Comparison of ENCODE assay signal across 15 cellular contexts in genomic region chr10:67602268-67602950, GRCh38.
DNase-seq lines count a peak whose midpoint lies in the region; ATAC-seq, FAIRE-seq and TF ChIP-seq lines count a peak whose summit lies in the region.
"Had no signal": no experiment of that assay in that cellular context is flagged by ENCODE, and none has a peak within 500 bp of the region (broad histone marks: within the 10 kb centered on the region; RNA-seq: fewer than 3 reads in every experiment).

No MANE protein-coding gene starts in this region.

- H3K9ac ChIP-seq in GM23248 (no peak overlapping the region), kidney (ENCODE audit: low read length in 2 of 2) (no peak overlapping the region)

- peaks cover 23% of the 10 kb centered on the region for H3F3A ChIP-seq in GM23248 (ENCODE audit: insufficient read depth)

- H3K79me2 ChIP-seq in GM23248 (ENCODE audit: insufficient read depth), result no peaks in the 10 kb centered on the region

- H2AFZ ChIP-seq in GM23248, result no peak overlapping the region
- H2AFZ ChIP-seq: GM23338 had no signal

- ATAC-seq in RWPE2 (ENCODE audit: low read depth), result peak; percentile 63
- ATAC-seq: activated CD8-positive, alpha-beta T cell treated with anti-CD3 and anti-CD28 coated beads for 36 hours; GM23338 had no signal

- in situ Hi-C loops in GM23248 (cut with MboI), result no loop called here

- peak overlapping the region; percentile 60 for H3K4me2 ChIP-seq in GM23248 (ENCODE audit: unreplicated experiment)
- H3K4me2 ChIP-seq: GM23338 had no signal

- no peaks in the 10 kb centered on the region for H3K36me3 ChIP-seq in GM23248 (ENCODE audit: low read depth)
- no peaks in the 10 kb centered on the region for H3K36me3 ChIP-seq in RWPE2 (ENCODE audit: low read depth)
- no peaks in the 10 kb centered on the region for H3K36me3 ChIP-seq in kidney (ENCODE audit: control insufficient read depth in 1 of 2, insufficient read depth in 2 of 2, low read length in 2 of 2)
- H3K36me3 ChIP-seq: prostate gland had no signal

- no peak for FAIRE-seq in kidney (lab: Jason Lieb, UNC)

- peaks cover 45% of the 10 kb centered on the region for H3K4me1 ChIP-seq in GM23248 (ENCODE audit: insufficient read depth)
- H3K4me1 ChIP-seq in RWPE2 (ENCODE audit: insufficient read depth, poor library complexity, severe bottlenecking), result peaks cover 2% of the 10 kb centered on the region
- no peaks in the 10 kb centered on the region for H3K4me1 ChIP-seq in kidney (ENCODE audit: control insufficient read depth in 1 of 2, insufficient read depth in 1 of 2, low read depth in 1 of 2, low read length in 2 of 2)
- H3K4me1 ChIP-seq: prostate gland had no signal

- DNase-seq in GM23248 (peak; percentile 81), RWPE2 (ENCODE audit: low spot score) (no peak), epithelial cell of proximal tubule (ENCODE audit: low read depth) (peak; percentile 63), renal cortical epithelial cell (ENCODE audit: low read depth) (peak; percentile 80), medulla oblongata (ENCODE audit: extremely low spot score) (no peak), NCI-H69 (lab: John Stamatoyannopoulos, UW) (no peak), NCI-H1417 (lab: John Stamatoyannopoulos, UW) (no peak), kidney (no peak)
- DNase-seq: activated CD8-positive, alpha-beta T cell treated with anti-CD3 and anti-CD28 coated beads for 36 hours; activated naive CD4-positive, alpha-beta T cell; Calu3; midbrain; NCI-H1694 treated with DMSO at 0.1 percent for 48 hours had no signal

- H3K9me3 ChIP-seq in GM23248 (ENCODE audit: low read depth), result no peaks in the 10 kb centered on the region
- no peaks in the 10 kb centered on the region for H3K9me3 ChIP-seq in RWPE2 (ENCODE audit: severe bottlenecking)
- no peaks in the 10 kb centered on the region for H3K9me3 ChIP-seq in kidney (ENCODE audit: control insufficient read depth in 1 of 2, low read length in 2 of 2)
- H3K9me3 ChIP-seq: prostate gland had no signal

- no peaks in the 10 kb centered on the region for H3K9me2 ChIP-seq in GM23248 (ENCODE audit: insufficient read depth)

- H4K20me1 ChIP-seq in GM23248 (ENCODE audit: insufficient read depth), result no peaks in the 10 kb centered on the region

- 0 out of 2 replicates have a peak overlapping the region, but pooled peaks have one; percentile 4 for H3K27ac ChIP-seq in GM23248
- no peak overlapping the region for H3K27ac ChIP-seq in RWPE2 (ENCODE audit: poor library complexity, severe bottlenecking)
- no peak overlapping the region for H3K27ac ChIP-seq in kidney (ENCODE audit: low read depth in 2 of 2, low read length in 2 of 2)
- H3K27ac ChIP-seq: prostate gland had no signal

- H3K27me3 ChIP-seq in GM23248 (replicated peaks; ENCODE audit: insufficient read depth) (no peaks in the 10 kb centered on the region), RWPE2 (ENCODE audit: insufficient read depth, poor library complexity, severe bottlenecking) (no peaks in the 10 kb centered on the region)

- intact Hi-C loops in kidney (cut with DNase I), result no loop called here

- H3K4me3 ChIP-seq in GM23248 (no peak overlapping the region), RWPE2 (ENCODE audit: severe bottlenecking) (no peak overlapping the region), epithelial cell of proximal tubule (ENCODE audit: low read depth, low read length) (no peak overlapping the region), kidney (ENCODE audit: low read length in 2 of 2) (no peak overlapping the region)
- H3K4me3 ChIP-seq: GM23338, prostate gland had no signal

- TF ChIP-seq CTCF in RWPE2 (IDR thresholded peaks at IDR 0.05; ENCODE audit: poor library complexity, severe bottlenecking) (no peak), epithelial cell of proximal tubule (conservative IDR thresholded peaks at IDR 0.05; ENCODE audit: low read depth, low read length) (no peak), kidney (IDR thresholded peaks at IDR 0.05; ENCODE audit: borderline replicate concordance, extremely low read depth, insufficient read depth) (no peak)

- WGBS in GM23248 (ENCODE audit: low coverage in 1 of 2, low lambda C conversion rate in 2 of 2, missing lambda C conversion rate in 2 of 2), 2 experiments, result 12 to 15% methylated on average over 4 of the region's 4 CpGs

Comparison
In these comparisons a context has a peak if more than half of its experiments do, and no peak if none do; other contexts are left out.
1. DNase-seq: peak in GM23248 (single experiment), epithelial cell of proximal tubule (single experiment) and renal cortical epithelial cell (single experiment); none in RWPE2 (single experiment), medulla oblongata (single experiment), NCI-H69 (single experiment), NCI-H1417 (0 of 3) and kidney (single experiment).